1 cellular context compared by ENCODE assay signal in the genomic region with DNA sequence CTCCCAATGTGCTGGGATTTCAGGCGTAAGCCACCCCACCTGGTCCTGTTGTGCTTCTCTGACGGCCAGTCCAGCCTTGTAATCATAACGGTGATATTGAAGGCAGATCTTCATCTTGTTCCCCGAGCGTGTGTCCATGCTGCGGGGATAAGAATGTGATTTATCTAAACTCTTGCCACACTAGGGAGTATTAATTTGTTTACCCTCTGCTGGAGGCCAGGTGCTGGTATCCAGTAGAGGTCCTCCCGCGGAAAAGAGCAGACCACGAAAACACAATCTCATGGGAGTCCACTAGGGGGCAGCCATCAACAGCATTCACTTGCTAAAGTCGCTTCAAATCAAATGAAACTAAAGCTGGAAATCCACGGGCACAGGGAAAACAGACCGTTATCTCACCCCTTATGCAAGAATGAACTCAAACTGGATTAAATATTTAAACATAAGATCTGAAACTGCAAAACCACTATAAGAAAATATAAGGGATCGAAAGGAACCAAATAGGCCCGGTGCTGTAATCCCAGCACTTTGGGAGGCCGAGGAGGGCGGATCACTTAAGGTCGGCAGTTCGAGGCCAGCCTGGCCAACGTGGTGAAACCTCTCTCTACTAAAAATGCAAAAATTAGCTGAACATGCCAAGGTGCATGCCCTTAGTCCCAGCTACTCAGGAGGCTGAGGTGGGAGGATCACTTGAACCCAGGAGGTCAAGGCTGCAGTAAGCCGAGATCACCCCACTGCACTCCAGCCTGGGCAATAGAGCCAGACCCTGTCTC.
TF ChIP-seq lines count a peak whose summit lies in the region.

No MANE protein-coding gene starts in this region.

TF ChIP-seq in K562, 482 proteins besides CTCF, POLR2A, EP300 and RAD21 (continued from another document and continues in another):
- TF ChIP-seq ARID4B (CRISPR knock-in tag; IDR thresholded peaks at IDR 0.05) = no peak
- TF ChIP-seq BHLHE40 (IDR thresholded peaks at IDR 0.05; ENCODE audit: low read length) = 0 out of 2 replicates have a peak, but pooled peaks have one; percentile 5
- peak; percentile 58; the same call in 1 of the 2 replicates for TF ChIP-seq RB1 (IDR thresholded peaks at IDR 0.05; ENCODE audit: low read depth)
- no peak for TF ChIP-seq PBX2 (CRISPR knock-in tag; IDR thresholded peaks at IDR 0.05; ENCODE audit: low read depth)
- no peak for TF ChIP-seq PBX2 (tag; conservative IDR thresholded peaks at IDR 0.05; ENCODE audit: low read depth)
- TF ChIP-seq NCOA2 (IDR thresholded peaks at IDR 0.05; ENCODE audit: partially characterized antibody in 2 of 2) = no peak
- no peak for TF ChIP-seq RBM14 (IDR thresholded peaks at IDR 0.05; ENCODE audit: borderline replicate concordance, insufficient read depth, low read depth, low read length)
- no peak for TF ChIP-seq RAD51 (IDR thresholded peaks at IDR 0.05; ENCODE audit: borderline replicate concordance, low read depth)
- TF ChIP-seq ZHX1 (conservative IDR thresholded peaks at IDR 0.05; ENCODE audit: low read length) = no peak
- no peak for TF ChIP-seq ZNF146 (CRISPR knock-in tag; IDR thresholded peaks at IDR 0.05; ENCODE audit: unreplicated experiment)
- TF ChIP-seq ZNF639 (CRISPR knock-in tag; conservative IDR thresholded peaks at IDR 0.05 in 1 of 2, IDR thresholded peaks at IDR 0.05 in 1 of 2) = no peak
- TF ChIP-seq PHF8 (IDR thresholded peaks at IDR 0.05; ENCODE audit: borderline replicate concordance, low read length) = no peak
- TF ChIP-seq PCBP1 (IDR thresholded peaks at IDR 0.05; ENCODE audit: low read depth, low read length, poor library complexity, severe bottlenecking) = no peak
- no peak for TF ChIP-seq FOXM1 (IDR thresholded peaks at IDR 0.05; ENCODE audit: low read depth)
- no peak for TF ChIP-seq FOXM1 (CRISPR knock-in tag; IDR thresholded peaks at IDR 0.05; ENCODE audit: low read depth)
- TF ChIP-seq CBX2 (IDR thresholded peaks at IDR 0.05; ENCODE audit: insufficient read depth, low read length, poor library complexity, severe bottlenecking) = no peak
- no peak for TF ChIP-seq ZFX (CRISPR knock-in tag; IDR thresholded peaks at IDR 0.05)
- TF ChIP-seq MEIS2 (IDR thresholded peaks at IDR 0.05; ENCODE audit: partially characterized antibody) = no peak
- TF ChIP-seq CEBPG (CRISPR knock-in tag; IDR thresholded peaks at IDR 0.05) = no peak
- TF ChIP-seq CEBPG (tag; conservative IDR thresholded peaks at IDR 0.05 in 1 of 2, IDR thresholded peaks at IDR 0.05 in 1 of 2) = peak; percentile 24 to 69; a peak in 2 of 4 replicates
- no peak for TF ChIP-seq ZNF830 (CRISPR knock-in tag; IDR thresholded peaks at IDR 0.05)
- TF ChIP-seq TBP (optimal IDR thresholded peaks at IDR 0.05; ENCODE audit: low read depth, low read length) = peak; percentile 17
- TF ChIP-seq ARNT (IDR thresholded peaks at IDR 0.05) = no peak
- TF ChIP-seq HDAC1 (IDR thresholded peaks at IDR 0.05) = no peak
- TF ChIP-seq ZNF436 (CRISPR knock-in tag; IDR thresholded peaks at IDR 0.05) = no peak
- 0 out of 2 replicates have a peak, but pooled peaks have one; percentile 5 for TF ChIP-seq CREM (IDR thresholded peaks at IDR 0.05; ENCODE audit: low read depth)
- TF ChIP-seq ZNF23 (CRISPR knock-in tag; IDR thresholded peaks at IDR 0.05) = no peak
- no peak for TF ChIP-seq EGR1 (conservative IDR thresholded peaks at IDR 0.05)
- no peak for TF ChIP-seq ZNF655 (CRISPR knock-in tag; IDR thresholded peaks at IDR 0.05)
- TF ChIP-seq, protein P1, sequence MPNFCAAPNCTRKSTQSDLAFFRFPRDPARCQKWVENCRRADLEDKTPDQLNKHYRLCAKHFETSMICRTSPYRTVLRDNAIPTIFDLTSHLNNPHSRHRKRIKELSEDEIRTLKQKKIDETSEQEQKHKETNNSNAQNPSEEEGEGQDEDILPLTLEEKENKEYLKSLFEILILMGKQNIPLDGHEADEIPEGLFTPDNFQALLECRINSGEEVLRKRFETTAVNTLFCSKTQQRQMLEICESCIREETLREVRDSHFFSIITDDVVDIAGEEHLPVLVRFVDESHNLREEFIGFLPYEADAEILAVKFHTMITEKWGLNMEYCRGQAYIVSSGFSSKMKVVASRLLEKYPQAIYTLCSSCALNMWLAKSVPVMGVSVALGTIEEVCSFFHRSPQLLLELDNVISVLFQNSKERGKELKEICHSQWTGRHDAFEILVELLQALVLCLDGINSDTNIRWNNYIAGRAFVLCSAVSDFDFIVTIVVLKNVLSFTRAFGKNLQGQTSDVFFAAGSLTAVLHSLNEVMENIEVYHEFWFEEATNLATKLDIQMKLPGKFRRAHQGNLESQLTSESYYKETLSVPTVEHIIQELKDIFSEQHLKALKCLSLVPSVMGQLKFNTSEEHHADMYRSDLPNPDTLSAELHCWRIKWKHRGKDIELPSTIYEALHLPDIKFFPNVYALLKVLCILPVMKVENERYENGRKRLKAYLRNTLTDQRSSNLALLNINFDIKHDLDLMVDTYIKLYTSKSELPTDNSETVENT (CRISPR knock-in tag; IDR thresholded peaks at IDR 0.05) = no peak
- TF ChIP-seq TCF7L2 (IDR thresholded peaks at IDR 0.05; ENCODE audit: low read depth, low read length) = no peak
- TF ChIP-seq LARP7 (IDR thresholded peaks at IDR 0.05) = no peak
- TF ChIP-seq GATA2 (CRISPR knock-in tag; IDR thresholded peaks at IDR 0.05) = peak; percentile 18; the same call in 1 of the 2 replicates
- TF ChIP-seq STAT5B (CRISPR knock-in tag; IDR thresholded peaks at IDR 0.05) = no peak
- no peak for TF ChIP-seq ETS2 (tag; IDR thresholded peaks at IDR 0.05; ENCODE audit: borderline replicate concordance, poor library complexity, severe bottlenecking)
- no peak for TF ChIP-seq MAFF (IDR thresholded peaks at IDR 0.05; ENCODE audit: low read length)
- no peak for TF ChIP-seq ZSCAN32 (CRISPR knock-in tag; IDR thresholded peaks at IDR 0.05)
- no peak for TF ChIP-seq CREBBP (IDR thresholded peaks at IDR 0.05; ENCODE audit: low read depth, low read length)
- peak; percentile 23; the same call in 1 of the 2 replicates for TF ChIP-seq DPF2 (IDR thresholded peaks at IDR 0.05)
- no peak for TF ChIP-seq HMG20B (CRISPR knock-in tag; IDR thresholded peaks at IDR 0.05)
- 0 out of 2 replicates have a peak, but pooled peaks have one; percentile 33 for TF ChIP-seq JUND (IDR thresholded peaks at IDR 0.05; ENCODE audit: borderline replicate concordance, low read depth, low read length)
- TF ChIP-seq JUND (tag; IDR thresholded peaks at IDR 0.05; ENCODE audit: borderline replicate concordance, low read depth, low read length) = no peak
- TF ChIP-seq ADNP (tag; IDR thresholded peaks at IDR 0.05) = peak; percentile 58; the same call in 1 of the 2 replicates
